In the genomic region with DNA sequence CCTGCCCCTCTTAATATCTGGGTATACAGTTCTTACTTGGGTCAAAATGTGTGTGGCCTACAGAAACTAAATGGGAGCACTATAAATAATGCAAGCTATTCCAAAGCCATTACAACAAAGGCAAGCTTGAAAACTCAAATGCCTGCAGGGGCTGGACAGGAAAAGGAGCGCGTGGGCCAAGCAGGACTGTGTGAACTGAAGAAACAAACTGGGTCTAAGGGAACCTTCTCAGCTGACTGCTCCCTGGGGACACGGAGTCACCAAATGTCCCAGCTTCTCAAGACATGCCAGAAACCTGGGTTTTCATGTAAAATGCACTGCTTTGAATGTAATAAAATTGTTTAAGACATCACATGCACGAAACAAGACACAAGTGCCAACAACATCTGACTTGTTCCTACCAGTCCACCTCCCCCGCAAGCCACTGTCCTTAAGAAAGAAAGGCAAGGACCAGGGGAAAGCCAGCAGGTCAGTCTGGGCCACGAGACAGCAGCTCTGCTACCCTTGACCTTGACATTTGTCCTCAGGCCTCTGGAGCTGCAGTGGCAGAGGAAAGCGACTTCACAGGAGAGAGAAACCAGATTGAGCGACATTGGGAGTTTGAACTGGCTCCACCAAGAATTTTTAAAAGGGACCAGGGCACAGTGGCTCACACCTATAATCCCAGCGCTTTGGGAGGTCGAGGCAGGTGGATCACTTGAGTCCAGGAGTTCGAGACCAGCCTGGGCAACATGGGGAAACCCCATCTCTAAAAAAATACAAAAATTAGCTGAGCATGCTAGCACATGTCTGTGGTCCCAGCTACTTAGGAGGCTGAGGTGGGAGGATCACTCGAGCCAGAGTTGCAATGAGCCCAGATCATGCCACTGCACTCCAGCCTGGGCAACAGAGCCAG, we compare ENCODE assay signal across 14 cellular contexts.
DNase-seq lines count a peak whose midpoint lies in the region; FAIRE-seq and TF ChIP-seq lines count a peak whose summit lies in the region.
"Had no signal": no experiment of that assay in that cellular context is flagged by ENCODE, and none has a peak within 500 bp of the region (broad histone marks: within the 10 kb centered on the region; RNA-seq: fewer than 3 reads in every experiment).

No MANE protein-coding gene starts in this region.

- H3K9me3 ChIP-seq in suprapubic skin (no peaks in the 10 kb centered on the region), vagina (no peaks in the 10 kb centered on the region)
- H3K9me3 ChIP-seq: SK-N-SH, upper lobe of right lung had no signal

- TF ChIP-seq EP300 in suprapubic skin (IDR thresholded peaks at IDR 0.05) = no peak

- DNase-seq in SK-MEL-5 (ENCODE audit: low read depth, low spot score) (peak; percentile 93), epithelial cell of esophagus (ENCODE audit: low read depth) (peak; percentile 25), lower leg skin (ENCODE audit: low spot score in 2 of 2) (peak; percentile 71 to 89), suprapubic skin (ENCODE audit: low spot score in 2 of 2) (no peak), GM12891 (ENCODE audit: insufficient read length, low spot score) (no peak), vagina (ENCODE audit: extremely low spot score in 2 of 2) (no peak), HT-29 (ENCODE audit: low spot score) (no peak), NCI-H2081 treated with DMSO at 0.1 percent for 48 hours (lab: John Stamatoyannopoulos, UW) (no peak)
- DNase-seq: activated CD8-positive, alpha-beta memory T cell treated with anti-CD3 and anti-CD28 coated beads for 24 hours; activated gamma-delta T cell treated with Interleukin-2 at 50 U/mL for 16 hours; DMS79; SK-N-SH; upper lobe of right lung had no signal

- H3K27ac ChIP-seq in suprapubic skin = peak overlapping the region; percentile 84
- H3K27ac ChIP-seq in vagina = no peak overlapping the region
- H3K27ac ChIP-seq: BLaER1 treated with 17β-estradiol and CSF1 and Interleukin-3, amounts not matched to agents 10 nM and 100 nM; upper lobe of right lung had no signal

- H3K4me1 ChIP-seq in suprapubic skin (peaks cover 33% of the 10 kb centered on the region), vagina (peaks cover 26% of the 10 kb centered on the region)
- H3K4me1 ChIP-seq: upper lobe of right lung had no signal

- no peak for FAIRE-seq in GM12891 (lab: Jason Lieb, UNC)

- H3K27me3 ChIP-seq in suprapubic skin = no peaks in the 10 kb centered on the region
- H3K27me3 ChIP-seq in vagina = no peaks in the 10 kb centered on the region
- H3K27me3 ChIP-seq: BLaER1 treated with 17β-estradiol and CSF1 and Interleukin-3, amounts not matched to agents 10 nM and 100 nM; upper lobe of right lung had no signal

- intact Hi-C loops in lower leg skin (cut with DNase I; ENCODE audit: low total_unique reads) (no loop called here), vagina (cut with DNase I) (no loop called here)

- 33 to 46% methylated on average over 12 of the region's 12 CpGs for WGBS in lower leg skin, 2 donors
- 40% methylated on average over 12 of the region's 12 CpGs for WGBS in suprapubic skin

- no peak overlapping the region for H3K4me3 ChIP-seq in epithelial cell of esophagus (ENCODE audit: low read length)
- H3K4me3 ChIP-seq in lower leg skin (ENCODE audit: low read depth, poor library complexity, severe bottlenecking) = no peak overlapping the region
- H3K4me3 ChIP-seq in suprapubic skin = no peak overlapping the region
- no peak overlapping the region for H3K4me3 ChIP-seq in vagina
- H3K4me3 ChIP-seq: BLaER1 treated with 17β-estradiol and CSF1 and Interleukin-3, amounts not matched to agents 10 nM and 100 nM; upper lobe of right lung had no signal

- TF ChIP-seq CTCF in epithelial cell of esophagus (IDR thresholded peaks at IDR 0.05; ENCODE audit: insufficient read depth, low read depth, low read length, missing control alignments) (no peak), lower leg skin (IDR thresholded peaks at IDR 0.05) (no peak), suprapubic skin (IDR thresholded peaks at IDR 0.05) (no peak), vagina (IDR thresholded peaks at IDR 0.05) (no peak)

- TF ChIP-seq POLR2A in lower leg skin (IDR thresholded peaks at IDR 0.05) (no peak), suprapubic skin (IDR thresholded peaks at IDR 0.05) (no peak), GM12891 (IDR thresholded peaks at IDR 0.05; ENCODE audit: low read depth, low read length) (no peak), vagina (IDR thresholded peaks at IDR 0.05) (no peak)

- H3K36me3 ChIP-seq in suprapubic skin = no peaks in the 10 kb centered on the region
- no peaks in the 10 kb centered on the region for H3K36me3 ChIP-seq in vagina
- H3K36me3 ChIP-seq: BLaER1 treated with 17β-estradiol and CSF1 and Interleukin-3, amounts not matched to agents 10 nM and 100 nM; upper lobe of right lung had no signal

- in situ Hi-C loops in SK-MEL-5 (cut with HindIII; ENCODE audit: low pct_unique_long_range_greater_than_20kb, low sequenced_read_pairs) = loop anchor here (25.0 kb wide), 1 partner anchor 225 kb away; no protein-coding TSS in a partner anchor

TF ChIP-seq in GM12891, 5 proteins besides CTCF, POLR2A, EP300 and RAD21:
- no peak for TF ChIP-seq TAF1 (IDR thresholded peaks at IDR 0.05; ENCODE audit: low read depth, low read length)

Comparison
In these comparisons a context has a peak if more than half of its experiments do, and no peak if none do; other contexts are left out.
1. DNase-seq: peak in SK-MEL-5 (single experiment), epithelial cell of esophagus (single experiment) and lower leg skin (2 of 2); none in suprapubic skin (0 of 2), GM12891 (single experiment), vagina (0 of 2), HT-29 (single experiment) and NCI-H2081 treated with DMSO at 0.1 percent for 48 hours (single experiment).